ENCODE assay signal across 9 cellular contexts in genomic region chr6:34146021-34146782, GRCh38. TPM values are rescaled to one million over a fixed set of nuclear protein-coding genes. Genes with fewer than 3 reads are reported as not detected.
DNase-seq lines count a peak whose midpoint lies in the region; ATAC-seq and TF ChIP-seq lines count a peak whose summit lies in the region.
"Had no signal": no experiment of that assay in that cellular context is flagged by ENCODE, and none has a peak within 500 bp of the region (broad histone marks: within the 10 kb centered on the region; RNA-seq: fewer than 3 reads in every experiment).

Gene GRM4, minus strand, starts transcription at chr6:34146087. Its CDS starts 12,591 bp downstream, at chr6:34133496.

- peak within 1 kb of the TSS; percentile 76 to 84 (median 80) for H3K4me3 Mint-ChIP-seq in brain

- peak within 1 kb of the TSS in 3 of 5 experiments; percentile 62 to 74 (median 65) for H3K27ac Mint-ChIP-seq in brain

- H3K4me1 ChIP-seq in lower lobe of right lung (peaks cover 26% of the 10 kb centered on the region), upper lobe of right lung (peaks cover 17% of the 10 kb centered on the region)

- H3K27ac ChIP-seq in lower lobe of right lung (no peak within 1 kb of the TSS), upper lobe of right lung (no peak within 1 kb of the TSS)

- H3K9me3 ChIP-seq in lower lobe of right lung, result no peaks in the 10 kb centered on the region
- no peaks in the 10 kb centered on the region for H3K9me3 ChIP-seq in upper lobe of right lung

- peak in 1 of 2 experiments; percentile 11 for TF ChIP-seq CTCF in brain (conservative IDR thresholded peaks at IDR 0.05)
- no peak for TF ChIP-seq CTCF in lower lobe of right lung (IDR thresholded peaks at IDR 0.05)
- no peak for TF ChIP-seq CTCF in upper lobe of right lung (IDR thresholded peaks at IDR 0.05)

- peaks cover 56% of the 10 kb centered on the region for H3K4me1 Mint-ChIP-seq in brain

- H3K36me3 Mint-ChIP-seq in brain, result no peaks in the 10 kb centered on the region

- H3K36me3 ChIP-seq in lower lobe of right lung (no peaks in the 10 kb centered on the region), upper lobe of right lung (no peaks in the 10 kb centered on the region)

- intact Hi-C loops in Right ventricle myocardium superior (cut with DNase I), result no loop called here
- intact Hi-C loops in Right ventricle myocardium inferior (cut with DNase I), result loop anchor here (10.0 kb wide), 1 partner anchor 261 kb away; no protein-coding TSS in a partner anchor
- intact Hi-C loops in lower lobe of right lung (cut with DNase I), result no loop called here
- intact Hi-C loops in upper lobe of right lung (cut with DNase I), result no loop called here

- H3K4me3 ChIP-seq in lower lobe of right lung (peak within 1 kb of the TSS; percentile 43), upper lobe of right lung (peak within 1 kb of the TSS; percentile 34)
- H3K4me3 ChIP-seq: lung had no signal

- DNase-seq in Right ventricle myocardium superior (peak; percentile 33), Right ventricle myocardium inferior (ENCODE audit: missing footprints) (no peak), lower lobe of right lung (peak; percentile 11), upper lobe of right lung (peak; percentile 49), NCI-H1694 treated with DMSO at 0.1 percent for 48 hours (lab: John Stamatoyannopoulos, UW) (no peak), dedifferentiated amniotic fluid mesenchymal stem cell (ENCODE audit: extremely low spot score) (no peak), NCI-H1436 treated with DMSO at 0.1 percent for 48 hours (lab: John Stamatoyannopoulos, UW) (no peak)

- H3K27me3 ChIP-seq in lower lobe of right lung (ENCODE audit: low read depth), result peaks cover 86% of the 10 kb centered on the region
- peaks cover 67% of the 10 kb centered on the region for H3K27me3 ChIP-seq in upper lobe of right lung

- H3K9me3 Mint-ChIP-seq in brain, result peaks cover 0 to 4% (median 0%) of the 10 kb centered on the region in 5 experiments

- ATAC-seq in Right ventricle myocardium superior (ENCODE audit: poor library complexity) (no peak), Right ventricle myocardium inferior (no peak), lower lobe of right lung (no peak), upper lobe of right lung (no peak)

- peaks cover 85% of the 10 kb centered on the region for H3K27me3 Mint-ChIP-seq in brain

RNA-seq across cellular contexts. Expression of gene GRM4, which starts in this region (rescaled TPM):
- total RNA-seq in Right ventricle myocardium superior (not detected), Right ventricle myocardium inferior (not detected), lower lobe of right lung (not detected), upper lobe of right lung (0.29 TPM)
- 0.92 TPM for polyA plus RNA-seq in brain (ENCODE audit: insufficient read depth, low read depth, low replicate concordance)

Comparison
In these comparisons a context has a peak if more than half of its experiments do, and no peak if none do; other contexts are left out.
1. Peak in DNase-seq in Right ventricle myocardium superior; RNA of the gene not detected or under 1 TPM.
2. Peak in DNase-seq and H3K4me3 ChIP-seq in lower lobe of right lung; RNA of the gene not detected or under 1 TPM.
3. Peak in DNase-seq and H3K4me3 ChIP-seq in upper lobe of right lung; RNA of the gene not detected or under 1 TPM.